8 cellular contexts compared by ENCODE assay signal in the genomic region with DNA sequence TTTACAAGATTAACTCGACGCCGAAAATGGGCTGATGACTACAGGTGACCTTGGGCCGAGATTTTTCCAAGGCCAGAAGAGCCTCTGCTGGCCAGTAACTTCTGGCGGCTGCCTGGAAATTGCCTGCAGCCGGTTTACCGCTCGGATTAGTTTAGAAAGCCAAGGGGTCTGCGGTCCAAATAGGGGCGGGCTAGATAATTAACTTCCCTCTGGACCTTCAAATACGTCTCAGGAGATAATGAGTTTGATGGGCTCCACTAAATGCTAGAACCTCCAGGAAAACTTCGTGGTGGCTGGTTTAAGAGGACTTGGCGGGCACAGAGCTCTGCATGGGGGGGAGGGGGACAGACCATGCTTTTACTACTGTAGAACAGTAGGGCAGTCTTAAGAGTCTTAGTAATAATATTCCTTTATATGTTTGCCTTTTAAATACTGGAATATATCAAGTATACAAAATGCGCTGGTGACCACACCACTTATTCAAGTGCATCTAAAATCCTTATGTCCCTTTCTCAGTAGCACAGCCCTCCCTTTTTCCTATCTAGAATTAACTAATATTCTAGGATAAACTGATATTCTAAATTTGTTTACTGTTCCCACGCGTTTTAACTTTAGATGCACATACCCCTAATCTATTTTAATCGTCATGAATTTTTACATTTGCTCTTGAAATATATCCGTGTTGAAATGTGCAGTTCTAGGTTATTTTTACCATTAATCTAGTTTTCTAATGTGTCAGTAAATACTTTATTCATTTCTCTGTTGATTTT.
DNase-seq lines count a peak whose midpoint lies in the region; ATAC-seq, FAIRE-seq and TF ChIP-seq lines count a peak whose summit lies in the region.

No MANE protein-coding gene starts in this region.

- peaks cover 5% of the 10 kb centered on the region for H3K36me3 Mint-ChIP-seq in natural killer cell treated with Interleukin-12 subunit alpha and Interleukin-12 subunit beta and Interleukin-15 and Interleukin-18, amount 100 ng/mL, for 72 hours

- ATAC-seq in HG02885 (IDR thresholded peaks at IDR 0.05; ENCODE audit: poor library complexity, unreplicated experiment), result peak; percentile 23
- peak; percentile 59 to 62 for ATAC-seq in natural killer cell treated with Interleukin-12 subunit alpha and Interleukin-12 subunit beta and Interleukin-15 and Interleukin-18, amount 100 ng/mL, for 72 hours

- no peak for TF ChIP-seq EP300 in H1 (IDR thresholded peaks at IDR 0.05; ENCODE audit: borderline replicate concordance in 1 of 2, low read depth in 2 of 2, low read length in 2 of 2)

- H3K14ac ChIP-seq in H1 (ENCODE audit: insufficient read length), result no peak overlapping the region

- H3K4ac ChIP-seq in H1 (replicated peaks; ENCODE audit: insufficient read length, low read depth, low read length), result no peak overlapping the region

- H2AK5ac ChIP-seq in H1 (ENCODE audit: low read depth, low read length), result no peak overlapping the region

- no peak overlapping the region for H2BK15ac ChIP-seq in H1 (ENCODE audit: low read length)

- no peak overlapping the region for H2BK120ac ChIP-seq in H1 (replicated peaks; ENCODE audit: low read depth, low read length)

- H3K23ac ChIP-seq in H1 (ENCODE audit: insufficient read length), result no peak overlapping the region

- no peak for FAIRE-seq in H1 (lab: Jason Lieb, UNC)

- peak; percentile 44 to 79 for TF ChIP-seq POLR2A in H1 (IDR thresholded peaks at IDR 0.05; ENCODE audit: control extremely low read depth in 1 of 2, low read depth in 2 of 2, low read length in 2 of 2)

- no peak overlapping the region for H4K8ac ChIP-seq in H1 (ENCODE audit: extremely low read depth, insufficient read depth, low read length)

- H3K18ac ChIP-seq in H1 (ENCODE audit: extremely low read depth, low read length), result peak overlapping the region; percentile 20; the same call in 1 of the 2 replicates

- H3K9me3 ChIP-seq in H1 (ENCODE audit: insufficient read depth in 2 of 2, low read depth in 1 of 2, low read length in 1 of 2), result no peaks in the 10 kb centered on the region

- no peaks in the 10 kb centered on the region for H3K79me1 ChIP-seq in H1 (ENCODE audit: low read depth, low read length)

- no peak overlapping the region for H4K91ac ChIP-seq in H1 (replicated peaks; ENCODE audit: insufficient read length, low read length)

- peak overlapping the region; percentile 95 for H3K27ac ChIP-seq in H1 (ENCODE audit: low read depth, low read length)

- peak overlapping the region; percentile 97 to 98 for H3K27ac Mint-ChIP-seq in natural killer cell treated with Interleukin-12 subunit alpha and Interleukin-12 subunit beta and Interleukin-15 and Interleukin-18, amount 100 ng/mL, for 72 hours

- peaks cover 0 to 41% of the 10 kb centered on the region in 2 experiments; a peak in 2 of 4 replicates for H3K79me2 ChIP-seq in H1 (ENCODE audit: control insufficient read depth in 1 of 2, insufficient read depth in 2 of 2, low read length in 2 of 2)

- 2% methylated on average over 18 of the region's 18 CpGs; no CpG with 5 or more reads in 1 of the 2 experiments for WGBS in H1 (ENCODE audit: extremely low coverage in 1 of 2, insufficient coverage in 1 of 2, insufficient read length in 1 of 2, insufficient replicate concordance in 2 of 2, low coverage in 1 of 2, low lambda C conversion rate in 2 of 2, missing lambda C conversion rate in 1 of 2), 2 experiments

- peaks cover 0 to 5% (median 0%) of the 10 kb centered on the region in 4 experiments; a peak in 1 of 8 replicates for H3K36me3 ChIP-seq in H1 (ENCODE audit: control insufficient read depth in 2 of 4, insufficient read depth in 4 of 4, low read length in 3 of 4)

- CTCF ChIA-PET in H1 (lab: Charles Lee; ENCODE audit: partially characterized antibody), result no interaction called here

- H2BK20ac ChIP-seq in H1 (ENCODE audit: low read length), result no peak overlapping the region

- H3K9me3 Mint-ChIP-seq in natural killer cell treated with Interleukin-12 subunit alpha and Interleukin-12 subunit beta and Interleukin-15 and Interleukin-18, amount 100 ng/mL, for 72 hours, result no peaks in the 10 kb centered on the region

- H3K4me3 ChIP-seq in H1 (ENCODE audit: extremely low read depth in 1 of 4, insufficient read depth in 2 of 4, low read depth in 3 of 4, low read length in 4 of 4), result peak overlapping the region; percentile 50 to 95 (median 70)

- no peaks in the 10 kb centered on the region for H3K27me3 ChIP-seq in H1 (replicated peaks in 1 of 4; ENCODE audit: control insufficient read depth in 3 of 4, extremely low read depth in 1 of 4, insufficient read depth in 3 of 4, low read length in 3 of 4)

- H3K56ac ChIP-seq in H1 (replicated peaks; ENCODE audit: insufficient read length, low read depth, low read length), result peak overlapping the region; percentile 88

- H3K23me2 ChIP-seq in H1 (ENCODE audit: low read depth, low read length), result no peaks in the 10 kb centered on the region; the same call in 1 of the 2 replicates

- POLR2A ChIA-PET in H1 (lab: Charles Lee; ENCODE audit: partially characterized antibody), result interaction anchor here (0.9 to 21.6 kb wide), 36 partner anchors 8 to 1118 kb away, joined by 3 to 587 read pairs (median 12); a partner anchor contains a TSS

- DNase-seq in NK-92 treated with Interleukin-12 subunit alpha and Interleukin-12 subunit beta, amount 100 ng/mL, for 24 hours (lab: John Stamatoyannopoulos, UW), result peak; percentile 40
- DNase-seq in NK-92 (lab: John Stamatoyannopoulos, UW; ENCODE audit: unreplicated experiment) (no peak), RKO (ENCODE audit: low spot score) (peak; percentile 84), H1 (ENCODE audit: low read depth in 1 of 2, low spot score in 2 of 2) (peak in 1 of 2 experiments; percentile 49), superior temporal gyrus (ENCODE audit: extremely low spot score) (no peak), NCI-H748 (lab: John Stamatoyannopoulos, UW; ENCODE audit: unreplicated experiment) (no peak)
- DNase-seq in natural killer cell treated with Interleukin-12 subunit alpha and Interleukin-12 subunit beta and Interleukin-15 and Interleukin-18, amount 100 ng/mL, for 72 hours (ENCODE audit: low spot score), result no peak

- no peak overlapping the region for H2BK12ac ChIP-seq in H1 (ENCODE audit: low read depth, low read length)

- peaks cover 0 to 13% (median 4%) of the 10 kb centered on the region in 4 experiments; a peak in 5 of 7 replicates for H3K4me1 ChIP-seq in H1 (replicated peaks in 1 of 4; ENCODE audit: control insufficient read depth in 3 of 4, insufficient read depth in 4 of 4, low read length in 3 of 4)

- H3K9ac ChIP-seq in H1 (replicated peaks in 1 of 4; ENCODE audit: extremely low read depth in 1 of 4, low read depth in 3 of 4, low read length in 3 of 4), result peak overlapping the region; percentile 71 to 95 (median 92)

- TF ChIP-seq CTCF in H1 (IDR thresholded peaks at IDR 0.05; ENCODE audit: control extremely low read depth in 1 of 3, insufficient read depth in 1 of 3, low read depth in 1 of 3, low read length in 3 of 3), result no peak

- H2AFZ ChIP-seq in H1 (ENCODE audit: low read length), result no peak overlapping the region

- no peaks in the 10 kb centered on the region for H4K20me1 ChIP-seq in H1 (replicated peaks in 1 of 2; ENCODE audit: control insufficient read depth in 1 of 2, insufficient read depth in 2 of 2, low read length in 2 of 2)

- H4K5ac ChIP-seq in H1 (ENCODE audit: insufficient read length, low read depth, low read length), result peak overlapping the region; percentile 78

- H3K4me1 Mint-ChIP-seq in natural killer cell treated with Interleukin-12 subunit alpha and Interleukin-12 subunit beta and Interleukin-15 and Interleukin-18, amount 100 ng/mL, for 72 hours (ENCODE audit: low read depth in 2 of 2), result peaks cover 31 to 36% of the 10 kb centered on the region in 2 donors

- H3K4me2 ChIP-seq in H1 (ENCODE audit: insufficient read depth in 1 of 2, low read depth in 2 of 2, low read length in 2 of 2), result peak overlapping the region; percentile 58 to 64

- no peak for TF ChIP-seq RAD21 in H1 (IDR thresholded peaks at IDR 0.05 in 1 of 2, conservative IDR thresholded peaks at IDR 0.05 in 1 of 2; ENCODE audit: low read depth in 2 of 2, low read length in 2 of 2)

- peak overlapping the region; percentile 96 for H3K4me3 Mint-ChIP-seq in natural killer cell treated with Interleukin-12 subunit alpha and Interleukin-12 subunit beta and Interleukin-15 and Interleukin-18, amount 100 ng/mL, for 72 hours

- H3K27me3 Mint-ChIP-seq in natural killer cell treated with Interleukin-12 subunit alpha and Interleukin-12 subunit beta and Interleukin-15 and Interleukin-18, amount 100 ng/mL, for 72 hours, result no peaks in the 10 kb centered on the region

- peak overlapping the region; percentile 86; the same call in 1 of the 2 replicates for H2BK5ac ChIP-seq in H1 (ENCODE audit: low read depth, low read length)

TF ChIP-seq in H1, 55 proteins besides CTCF, POLR2A, EP300 and RAD21 (continues in another document):
- TF ChIP-seq TEAD4 (IDR thresholded peaks at IDR 0.05; ENCODE audit: low read depth, low read length) (no peak), POLR2AphosphoS5 (IDR thresholded peaks at IDR 0.05; ENCODE audit: low read depth, low read length) (peak; percentile 75; the same call in 1 of the 2 replicates)

Comparison
In these comparisons a context has a peak if more than half of its experiments do, and no peak if none do; other contexts are left out.
1. DNase-seq: peak in NK-92 treated with Interleukin-12 subunit alpha and Interleukin-12 subunit beta, amount 100 ng/mL, for 24 hours (single experiment) and RKO (single experiment); none in NK-92 (single experiment), natural killer cell treated with Interleukin-12 subunit alpha and Interleukin-12 subunit beta and Interleukin-15 and Interleukin-18, amount 100 ng/mL, for 72 hours (single experiment), superior temporal gyrus (single experiment) and NCI-H748 (single experiment).